Comparison of ENCODE assay signal across 9 cellular contexts in genomic region chr2:136005462-136006205, GRCh38. TPM values are rescaled to one million over a fixed set of nuclear protein-coding genes. Genes with fewer than 3 reads are reported as not detected.
DNase-seq lines count a peak whose midpoint lies in the region; ATAC-seq and TF ChIP-seq lines count a peak whose summit lies in the region.
"Had no signal": no experiment of that assay in that cellular context is flagged by ENCODE, and none has a peak within 500 bp of the region (broad histone marks: within the 10 kb centered on the region; RNA-seq: fewer than 3 reads in every experiment).

No MANE protein-coding gene starts in this region.

- H3K27ac Mint-ChIP-seq in osteocyte (ENCODE audit: unreplicated experiment), result no peak overlapping the region

- H3K79me2 ChIP-seq in KMS-11 (ENCODE audit: insufficient read depth, low read depth), result no peaks in the 10 kb centered on the region
- H3K79me2 ChIP-seq in mesendoderm (ENCODE audit: control insufficient read depth, insufficient read depth, low read length), result no peaks in the 10 kb centered on the region

- H4K8ac ChIP-seq in mesendoderm (ENCODE audit: low read depth, low read length), result no peak overlapping the region

- no peak overlapping the region for H2BK15ac ChIP-seq in mesendoderm (replicated peaks; ENCODE audit: low read depth)

- no peak overlapping the region for H4K5ac ChIP-seq in mesendoderm (ENCODE audit: low read length)

- peak; percentile 12 for DNase-seq in NCI-H1694 (lab: John Stamatoyannopoulos, UW)
- no peak for DNase-seq in NCI-H1694 treated with DMSO at 0.1 percent for 48 hours (lab: John Stamatoyannopoulos, UW)
- DNase-seq in mesendoderm, result no peak
- no peak for DNase-seq in NCI-H510A (lab: John Stamatoyannopoulos, UW)
- DNase-seq in osteocyte (ENCODE audit: extremely low spot score, unreplicated experiment), result no peak
- no peak for DNase-seq in tibial artery
- DNase-seq: midbrain had no signal

- H3K4me3 ChIP-seq in KMS-11 (IDR thresholded peaks at IDR 0.05; ENCODE audit: insufficient read depth, low read depth, low read length) (no peak overlapping the region), mesendoderm (ENCODE audit: low read length) (no peak overlapping the region), tibial artery (no peak overlapping the region)

- H3K56ac ChIP-seq in mesendoderm (ENCODE audit: low read length), result peak overlapping the region; percentile 7

- no peak overlapping the region for H3K9ac ChIP-seq in KMS-11
- no peak overlapping the region for H3K9ac ChIP-seq in mesendoderm (ENCODE audit: low read length)

- no peak overlapping the region for H3K23ac ChIP-seq in mesendoderm (ENCODE audit: low read length)

- H2BK5ac ChIP-seq in mesendoderm (ENCODE audit: low read length), result no peak overlapping the region

- no peak overlapping the region for H3K18ac ChIP-seq in mesendoderm (ENCODE audit: low read length)

- no peaks in the 10 kb centered on the region for H3K36me3 Mint-ChIP-seq in osteocyte (ENCODE audit: unreplicated experiment)

- no peaks in the 10 kb centered on the region for H3K9me3 ChIP-seq in tibial artery

- no peaks in the 10 kb centered on the region for H3K27me3 ChIP-seq in KMS-11 (ENCODE audit: insufficient read depth, low read depth)
- no peaks in the 10 kb centered on the region for H3K27me3 ChIP-seq in mesendoderm (ENCODE audit: insufficient read depth, low read length, poor library complexity)
- H3K27me3 ChIP-seq in tibial artery, result peaks cover 0 to 3% of the 10 kb centered on the region in 2 donors

- H2BK120ac ChIP-seq in mesendoderm (ENCODE audit: low read depth, low read length), result no peak overlapping the region

- no peak overlapping the region for H2AFZ ChIP-seq in KMS-11 (ENCODE audit: low read depth)

- no peaks in the 10 kb centered on the region for H3K4me1 Mint-ChIP-seq in osteocyte (ENCODE audit: unreplicated experiment)

- no peaks in the 10 kb centered on the region for H4K20me1 ChIP-seq in KMS-11 (ENCODE audit: insufficient read depth)

- WGBS in mesendoderm (ENCODE audit: extremely low coverage, insufficient coverage, low lambda C conversion rate), result no CpG with 5 or more reads among the region's 3 CpGs

- no peak overlapping the region for H3K4ac ChIP-seq in mesendoderm (ENCODE audit: low read depth, low read length)

- intact Hi-C loops in tibial artery (cut with DNase I; ENCODE audit: low total_unique reads), result no loop called here

- no peak overlapping the region for H2AK5ac ChIP-seq in mesendoderm (ENCODE audit: low read length)

- H3K4me1 ChIP-seq in KMS-11 (ENCODE audit: low read depth, poor library complexity, severe bottlenecking) (peaks cover 38% of the 10 kb centered on the region), mesendoderm (ENCODE audit: control insufficient read depth, low read depth, low read length) (no peaks in the 10 kb centered on the region), tibial artery (peaks cover 0 to 5% (median 0%) of the 10 kb centered on the region in 4 donors)

- peak; percentile 79 for ATAC-seq in GM21717 (IDR thresholded peaks at IDR 0.05; ENCODE audit: unreplicated experiment)

- peak overlapping the region; percentile 30; the same call in 1 of the 2 replicates for H3K27ac ChIP-seq in KMS-11
- no peak overlapping the region for H3K27ac ChIP-seq in mesendoderm (ENCODE audit: low read depth, low read length)
- H3K27ac ChIP-seq in tibial artery, result no peak overlapping the region

- H3K79me1 ChIP-seq in mesendoderm (ENCODE audit: low read length), result no peaks in the 10 kb centered on the region

- TF ChIP-seq CTCF in KMS-11 (conservative IDR thresholded peaks at IDR 0.05; ENCODE audit: low read depth, low read length) (no peak), osteocyte (IDR thresholded peaks at IDR 0.05) (no peak), tibial artery (IDR thresholded peaks at IDR 0.05) (no peak)

- peaks cover 2% of the 10 kb centered on the region for H3K27me3 Mint-ChIP-seq in osteocyte (ENCODE audit: unreplicated experiment)

- H3K4me2 ChIP-seq in KMS-11, result peak overlapping the region; percentile 71
- no peak overlapping the region for H3K4me2 ChIP-seq in mesendoderm (ENCODE audit: low read length)

- no peak overlapping the region for H3K4me3 Mint-ChIP-seq in osteocyte (ENCODE audit: unreplicated experiment)

- no peaks in the 10 kb centered on the region for H3K9me3 Mint-ChIP-seq in osteocyte (ENCODE audit: unreplicated experiment)

- H3K36me3 ChIP-seq in KMS-11 (ENCODE audit: insufficient read depth), result no peaks in the 10 kb centered on the region
- no peaks in the 10 kb centered on the region for H3K36me3 ChIP-seq in mesendoderm (ENCODE audit: control insufficient read depth, insufficient read depth, low read length)
- no peaks in the 10 kb centered on the region for H3K36me3 ChIP-seq in tibial artery

RNA-seq across cellular contexts. Expression of gene DARS1, which starts 20.2 kb away (rescaled TPM):
- polyA plus RNA-seq in mesendoderm (2013, experiment 1 of 2), result 136 TPM
- 135 TPM for polyA plus RNA-seq in mesendoderm (2013, experiment 2 of 2)
- total RNA-seq in osteocyte, result 48.3 and 51.0 TPM in 2 replicates
